ENCODE assay signal across 7 cellular contexts in genomic region chr14:105475269-105475915, GRCh38. TPM values are rescaled to one million over a fixed set of nuclear protein-coding genes. Genes with fewer than 3 reads are reported as not detected.
DNase-seq lines count a peak whose midpoint lies in the region; ATAC-seq and TF ChIP-seq lines count a peak whose summit lies in the region.

No MANE protein-coding gene starts in this region.

- H2BK20ac ChIP-seq in H9 (ENCODE audit: low read depth, low read length, poor library complexity, severe bottlenecking) = no peak overlapping the region

- TF ChIP-seq POLR2A in heart left ventricle (IDR thresholded peaks at IDR 0.05) = no peak

- H3K27ac ChIP-seq in H9 (ENCODE audit: insufficient read length, low read depth, low read length) = no peak overlapping the region
- H3K27ac ChIP-seq in heart left ventricle = peak overlapping the region; percentile 93 to 100 (median 99)

- no peak overlapping the region for H3K56ac ChIP-seq in H9 (ENCODE audit: insufficient read length, low read depth, low read length)

- H4K5ac ChIP-seq in H9 (ENCODE audit: insufficient read length, low read depth, low read length) = no peak overlapping the region

- H4K8ac ChIP-seq in H9 (replicated peaks; ENCODE audit: insufficient read length, low read depth, low read length) = no peak overlapping the region

- H2BK12ac ChIP-seq in H9 (ENCODE audit: insufficient read length, low read depth, low read length) = no peak overlapping the region

- H3K79me1 ChIP-seq in H9 (ENCODE audit: insufficient read depth, low read depth, low read length, poor library complexity, severe bottlenecking) = no peaks in the 10 kb centered on the region

- H4K91ac ChIP-seq in H9 (ENCODE audit: insufficient read length, low read depth, low read length) = no peak overlapping the region

- no peak overlapping the region for H3K14ac ChIP-seq in H9 (ENCODE audit: insufficient read depth, low read length)

- no peaks in the 10 kb centered on the region for H4K20me1 ChIP-seq in H9 (ENCODE audit: control insufficient read depth, insufficient read depth, insufficient read length)

- WGBS in H9 (ENCODE audit: extremely low coverage, insufficient read length, low lambda C conversion rate) = no CpG with 5 or more reads among the region's 39 CpGs
- whole genome bisulfite sequencing in heart left ventricle, 4 donors = 0 to 1% (median 1%) methylated on average over 9 to 39 of the region's 39 CpGs

- H3K4me3 Mint-ChIP-seq in H9 = peak overlapping the region; percentile 48 to 73
- H3K4me3 Mint-ChIP-seq in T-cell = peak overlapping the region; percentile 39 to 75 (median 62)

- peaks cover 0 to 3% of the 10 kb centered on the region in 2 experiments; a peak in 1 of 5 replicates for H3K9me3 Mint-ChIP-seq in H9
- no peaks in the 10 kb centered on the region for H3K9me3 Mint-ChIP-seq in T-cell

- H3K27me3 ChIP-seq in H9 (ENCODE audit: insufficient read depth, low read length) (peaks cover 32% of the 10 kb centered on the region), heart left ventricle (peaks cover 0 to 32% (median 0%) of the 10 kb centered on the region in 9 donors)

- no peak overlapping the region for H2AFZ ChIP-seq in H9 (ENCODE audit: low read length)

- peaks cover 0 to 22% of the 10 kb centered on the region in 2 experiments; a peak in 2 of 4 replicates for H3K4me1 Mint-ChIP-seq in H9
- peaks cover 16 to 26% (median 20%) of the 10 kb centered on the region in 3 donors for H3K4me1 Mint-ChIP-seq in T-cell

- no peak overlapping the region for H2AK5ac ChIP-seq in H9 (ENCODE audit: insufficient read length, low read length)

- H3T11ph ChIP-seq in H9 (ENCODE audit: low read length) = no peak overlapping the region

- DNase-seq in H9 (no peak), T-cell (no peak), heart left ventricle (peak; percentile 72 to 79 (median 79)), renal cortical epithelial cell (ENCODE audit: low read depth) (peak; percentile 53)

- H3K36me3 Mint-ChIP-seq in H9 (ENCODE audit: insufficient read depth in 1 of 3, low read depth in 3 of 3) (no peaks in the 10 kb centered on the region; a peak in 1 of 7 replicates), T-cell (no peaks in the 10 kb centered on the region)

- H2BK120ac ChIP-seq in H9 (ENCODE audit: low read depth, low read length, poor library complexity, severe bottlenecking) = no peak overlapping the region

- peak overlapping the region; percentile 72 to 100 (median 96) for H3K4me3 ChIP-seq in heart left ventricle

- H2BK5ac ChIP-seq in H9 (ENCODE audit: insufficient read length, low read length) = no peak overlapping the region

- no peak overlapping the region for H2BK15ac ChIP-seq in H9 (ENCODE audit: low read depth, low read length)

- CTCF ChIA-PET in T-cell (lab: Charles Lee) = no interaction called here

- H3K79me2 ChIP-seq in H9 (ENCODE audit: insufficient read depth, low read length) = no peaks in the 10 kb centered on the region

- POLR2A ChIA-PET in T-cell (lab: Charles Lee) = no interaction called here

- H3K27me3 Mint-ChIP-seq in H9 (ENCODE audit: low read depth) (peaks cover 46% of the 10 kb centered on the region), T-cell (peaks cover 0 to 3% of the 10 kb centered on the region in 2 donors)

- peaks cover 8% of the 10 kb centered on the region for H3K23me2 ChIP-seq in H9 (ENCODE audit: insufficient read length, low read depth, low read length, poor library complexity, severe bottlenecking)

- H3K9me3 ChIP-seq in H9 (ENCODE audit: control insufficient read depth, low read depth, low read length) (no peaks in the 10 kb centered on the region), heart left ventricle (no peaks in the 10 kb centered on the region)

- H3K27ac Mint-ChIP-seq in H9 = no peak overlapping the region
- H3K27ac Mint-ChIP-seq in T-cell = no peak overlapping the region

- peaks cover 0 to 25% (median 15%) of the 10 kb centered on the region in 9 donors for H3K36me3 ChIP-seq in heart left ventricle

- H3K4me1 ChIP-seq in H9 (ENCODE audit: insufficient read depth, low read length) = no peaks in the 10 kb centered on the region; the same call in 1 of the 2 replicates
- H3K4me1 ChIP-seq in heart left ventricle = peaks cover 0 to 80% (median 59%) of the 10 kb centered on the region in 12 donors

- peak overlapping the region; percentile 8 for H3K18ac ChIP-seq in H9 (ENCODE audit: insufficient read length, low read depth, low read length)

- H3K23ac ChIP-seq in H9 (ENCODE audit: insufficient read length, low read depth, low read length) = no peak overlapping the region

- intact Hi-C loops in heart left ventricle (cut with DNase I) = loop anchor here in 2 of 10 donors (2.0 to 5.0 kb wide), 3 partner anchors 13 to 279 kb away; partner anchors contain the start of gene TEX22 (in 1 of the 2)

- no peak overlapping the region for H3K9ac ChIP-seq in H9 (ENCODE audit: extremely low read depth, insufficient read length, low read length)

- no peak for ATAC-seq in T-cell (replicated peaks in 1 of 4)
- no peak for ATAC-seq in heart left ventricle
- no peak for ATAC-seq in HG03139 (IDR thresholded peaks at IDR 0.05; ENCODE audit: unreplicated experiment)
- ATAC-seq in GM21717 (IDR thresholded peaks at IDR 0.05; ENCODE audit: unreplicated experiment) = no peak
- no peak for ATAC-seq in HG02642 (IDR thresholded peaks at IDR 0.05; ENCODE audit: poor library complexity, unreplicated experiment)

- peak overlapping the region; percentile 25 for H3K4me2 ChIP-seq in H9 (ENCODE audit: insufficient read depth, insufficient read length, low read length)

- TF ChIP-seq CTCF in H9 (conservative IDR thresholded peaks at IDR 0.05) (no peak), heart left ventricle (IDR thresholded peaks at IDR 0.05) (no peak)

- H3K4ac ChIP-seq in H9 (ENCODE audit: low read depth, low read length) = no peak overlapping the region

RNA-seq across cellular contexts. Expression of gene CRIP2, which starts 0.8 kb away (rescaled TPM):
- total RNA-seq in H9 (2021) (5.7 and 7.2 TPM in 2 replicates), T-cell (10 to 100 TPM in 4 of 5 donors, 1 to 10 TPM in 1; 6.4 to 38.7 (median 19.7) TPM), heart left ventricle (1,000 to 10,000 TPM in 2 of 9 donors, 100 to 1,000 TPM in 7; 695 to 1,715 (median 851) TPM), renal cortical epithelial cell (76.6 and 206 TPM in 2 replicates)
- polyA plus RNA-seq in heart left ventricle = 1,000 to 10,000 TPM in 1 of 2 donors, 100 to 1,000 TPM in 1; 829 to 1,402 TPM

RNA-seq across cellular contexts. Expression of gene CRIP1, which starts 11.3 kb away (rescaled TPM):
- 6.9 and 8.8 TPM in 2 replicates for total RNA-seq in H9 (2021)
- total RNA-seq in T-cell = 100 to 1,000 TPM; 224 to 477 (median 329) TPM
- 100 to 1,000 TPM in 1 of 9 donors, 10 to 100 TPM in 8; 12.1 to 195 (median 56.9) TPM for total RNA-seq in heart left ventricle
- 100 to 1,000 TPM in 1 of 2 donors, 10 to 100 TPM in 1; 81.1 to 109 TPM for polyA plus RNA-seq in heart left ventricle
- 0.87 and 12.2 TPM in 2 replicates for total RNA-seq in renal cortical epithelial cell

RNA-seq across cellular contexts. Expression of gene TEDC1, which starts 15.7 kb away (rescaled TPM):
- total RNA-seq in H9 (2021) = 26.2 TPM in 2 replicates
- 100 to 1,000 TPM in 1 of 5 donors, 10 to 100 TPM in 4; 32.8 to 186 (median 37.5) TPM for total RNA-seq in T-cell
- 10 to 100 TPM in 1 of 9 donors, 1 to 10 TPM in 7, under 1 TPM in 1; 0.94 to 12.4 (median 3.2) TPM for total RNA-seq in heart left ventricle
- polyA plus RNA-seq in heart left ventricle = 1 to 10 TPM; 4.8 to 6.7 TPM
- 7.2 and 7.6 TPM in 2 replicates for total RNA-seq in renal cortical epithelial cell

RNA-seq across cellular contexts. Expression of gene TMEM121, which starts 51.0 kb away (rescaled TPM):
- total RNA-seq in H9 (2021) (1.0 and 2.6 TPM in 2 replicates), T-cell (1 to 10 TPM; 1.8 to 6.7 (median 4.0) TPM), heart left ventricle (1 to 10 TPM; 1.0 to 4.4 (median 2.0) TPM), renal cortical epithelial cell (1.7 and 8.4 TPM in 2 replicates)
- polyA plus RNA-seq in heart left ventricle = 1 to 10 TPM; 1.1 to 1.5 TPM

RNA-seq across cellular contexts. Expression of gene MTA1, which starts 55.8 kb away (rescaled TPM):
- total RNA-seq in H9 (2021) (222 and 230 TPM in 2 replicates), T-cell (100 to 1,000 TPM; 111 to 152 (median 141) TPM), heart left ventricle (100 to 1,000 TPM in 7 of 9 donors, 10 to 100 TPM in 2; 71.8 to 169 (median 109) TPM), renal cortical epithelial cell (14.6 and 47.3 TPM in 2 replicates)
- 100 to 1,000 TPM; 103 to 191 TPM for polyA plus RNA-seq in heart left ventricle

Comparison
In these comparisons a context has a peak if more than half of its experiments do, and no peak if none do; other contexts are left out.
1. DNase-seq: peak in heart left ventricle (5 of 5) and renal cortical epithelial cell (single experiment); none in H9 (single experiment) and T-cell (0 of 34).